ENCODE assay signal across 23 cellular contexts in the genomic region with DNA sequence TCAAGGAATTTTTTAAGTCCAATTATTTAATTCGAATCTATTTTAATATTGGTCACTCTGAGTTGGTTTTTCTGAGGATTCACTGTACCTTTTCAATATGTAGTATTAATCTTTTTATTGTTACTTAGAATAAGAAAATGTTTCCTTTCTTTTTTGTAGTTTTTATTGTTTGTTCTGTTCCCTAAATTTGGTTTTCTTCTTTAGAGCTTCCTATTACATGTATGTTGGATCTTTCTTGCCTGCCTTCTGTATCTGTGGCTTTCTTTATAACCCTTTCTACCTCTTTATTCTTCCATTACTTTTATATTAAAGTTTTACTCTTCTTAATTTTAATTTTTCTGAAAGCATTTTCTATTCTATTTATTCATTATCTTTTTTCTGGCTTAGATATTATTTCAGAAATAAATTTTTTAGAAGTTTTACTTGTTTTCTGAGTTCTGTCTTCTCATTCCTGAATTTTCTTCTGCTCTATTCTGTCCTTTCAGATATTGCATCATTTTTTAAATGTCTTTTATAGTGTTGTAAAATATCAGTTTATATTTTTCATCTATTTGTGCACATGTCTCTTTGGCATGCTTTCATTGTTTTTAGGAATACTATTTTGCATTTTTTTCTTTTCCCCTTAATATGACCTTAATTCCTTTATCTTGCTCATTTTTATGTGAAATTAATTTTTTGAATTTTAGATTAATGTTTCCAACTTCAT.
"Had no signal": no experiment of that assay in that cellular context is flagged by ENCODE, and none has a peak within 500 bp of the region (broad histone marks: within the 10 kb centered on the region; RNA-seq: fewer than 3 reads in every experiment).

No MANE protein-coding gene starts in this region.

- H3K4me3 ChIP-seq: MG63, SJSA1, SK-N-MC had no signal

- H3K36me3 ChIP-seq: MG63, SJSA1 had no signal

- DNase-seq: Karpas-422, KG1, MG63, NCI-H1092, NCI-H1105 treated with DMSO at 0.1 percent for 48 hours, NCI-H1417 treated with DMSO at 0.1 percent for 48 hours, NCI-H146, NCI-H1694 treated with DMSO at 0.1 percent for 48 hours, NCI-H1930, NCI-H2081, NCI-H2107, NCI-H226, NCI-H446, NCI-H510A, NCI-H524 treated with DMSO at 0.1 percent for 48 hours, NCI-H69, NCI-H774, Right ventricle myocardium superior, RPMI8226, SIG-M5 had no signal

- H3K4me1 ChIP-seq: SJSA1 had no signal

- H3K9me3 ChIP-seq: SJSA1 had no signal

- FAIRE-seq: RCC 7860 had no signal

- H3K27me3 ChIP-seq: MG63, SJSA1 had no signal

- H3K27ac ChIP-seq: SJSA1, SK-N-MC had no signal
